In genomic region chrX:18545771-18546170, GRCh38 we compare ENCODE assay signal across 22 cellular contexts.
"Had no signal": no experiment of that assay in that cellular context is flagged by ENCODE, and none has a peak within 500 bp of the region (broad histone marks: within the 10 kb centered on the region; RNA-seq: fewer than 3 reads in every experiment).

No MANE protein-coding gene starts in this region.

- H3K27ac ChIP-seq: RWPE1 had no signal

- DNase-seq: KBM-7; MV-4-11; NCI-H1048; NCI-H1105; NCI-H1417; NCI-H1436 treated with DMSO at 0.1 percent for 48 hours; NCI-H1694; NCI-H187 treated with DMSO at 0.1 percent for 48 hours; NCI-H2081; NCI-H2107; NCI-H226; NCI-H446; NCI-H510A; NCI-H524 treated with DMSO at 0.1 percent for 48 hours; NCI-H774; NK-92 treated with Interleukin-12 subunit alpha and Interleukin-12 subunit beta, amount 100 ng/mL, for 24 hours; SHP77; SK-N-SH; SW 1271; T-helper 1 cell had no signal

- H3K9me3 ChIP-seq: SK-N-SH had no signal

- H3K4me2 ChIP-seq: SK-N-SH had no signal

- ATAC-seq: Panc1 had no signal
